Comparison of ENCODE assay signal across 16 cellular contexts in the genomic region with DNA sequence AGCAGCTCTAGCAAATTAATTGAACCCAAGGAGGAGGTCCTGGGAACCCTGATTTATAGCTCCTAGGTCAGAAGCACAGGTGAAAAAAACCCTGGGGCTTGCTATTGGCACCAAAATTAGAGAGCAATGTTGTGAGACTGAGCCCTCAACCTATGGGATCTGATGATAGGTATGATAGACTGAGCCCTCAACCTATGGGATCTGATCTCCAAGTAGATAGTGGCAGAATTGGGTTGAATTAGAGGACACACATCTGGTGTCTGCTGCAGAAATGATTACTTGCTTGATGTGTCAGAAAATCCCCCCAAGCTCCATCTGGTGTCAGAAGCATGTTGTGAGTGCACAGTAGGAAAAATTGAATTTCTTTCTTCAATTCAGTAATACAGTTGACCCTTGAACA.
"Had no signal": no experiment of that assay in that cellular context is flagged by ENCODE, and none has a peak within 500 bp of the region (broad histone marks: within the 10 kb centered on the region; RNA-seq: fewer than 3 reads in every experiment).

No MANE protein-coding gene starts in this region.

- H3K9me3 ChIP-seq: gastroesophageal sphincter, tibial artery had no signal

- H3K4me3 ChIP-seq: gastroesophageal sphincter, heart left ventricle, tibial artery had no signal

- DNase-seq: activated CD4-positive, alpha-beta T cell treated with anti-CD3 and anti-CD28 coated beads, Interleukin-2, amount 10 ng/mL, durations not matched to agents 24 days and 14 days; activated CD4-positive, CD25-positive, alpha-beta regulatory T cell; activated CD8-positive, alpha-beta T cell treated with anti-CD3 and anti-CD28 coated beads for 36 hours; activated effector memory CD4-positive, alpha-beta T cell treated with Interleukin-2 at 50 U/mL for 16 hours; activated naive CD4-positive, alpha-beta T cell treated with anti-CD3 and anti-CD28 coated beads, Interleukin-2, amount 50 U/mL, for 16 hours; activated T-cell treated with anti-CD3 and anti-CD28 coated beads, Interleukin-2, amount 50 U/mL, for 4 hours; aorta; brain microvascular endothelial cell; cortex of kidney; effector CD4-positive, alpha-beta T cell; heart left ventricle; left ventricle myocardium superior; stimulated activated CD8-positive, alpha-beta memory T cell treated with anti-CD3 and anti-CD28 coated beads, Interleukin-4, amount 100 ng/mL, for 48 hours; stimulated activated naive CD4-positive, alpha-beta T cell treated with Interleukin-2 at 50 U/mL for 16 hours; tibial artery had no signal

- H3K27me3 ChIP-seq: brain microvascular endothelial cell had no signal

- H3K36me3 ChIP-seq: brain microvascular endothelial cell, gastroesophageal sphincter, heart left ventricle, tibial artery had no signal
